In genomic region chr2:170878061-170878460, GRCh38 we compare ENCODE assay signal across 16 cellular contexts. TPM values are rescaled to one million over a fixed set of nuclear protein-coding genes. Genes with fewer than 3 reads are reported as not detected.
DNase-seq lines count a peak whose midpoint lies in the region; ATAC-seq, FAIRE-seq and TF ChIP-seq lines count a peak whose summit lies in the region.
"Had no signal": no experiment of that assay in that cellular context is flagged by ENCODE, and none has a peak within 500 bp of the region (broad histone marks: within the 10 kb centered on the region; RNA-seq: fewer than 3 reads in every experiment).

No MANE protein-coding gene starts in this region.

- peak overlapping the region; percentile 61 for H3K4me3 Mint-ChIP-seq in activated naive CD8-positive, alpha-beta T cell
- H3K4me3 Mint-ChIP-seq in activated naive CD8-positive, alpha-beta T cell treated with anti-CD3 and anti-CD28 coated beads, Interleukin-2, amount 50 U/mL, for 24 hours: no peak overlapping the region
- H3K4me3 Mint-ChIP-seq: activated B cell treated with CpG ODN at 0.5 μM for 24 hours; stimulated activated naive CD8-positive, alpha-beta T cell treated with anti-CD3 and anti-CD28 coated beads, Interleukin-15, Interleukin-2, amounts not matched to agents 100 ng/mL and 50 ng/mL, for 24 hours had no signal

- H3K4me1 Mint-ChIP-seq in activated naive CD8-positive, alpha-beta T cell (ENCODE audit: low read depth): peaks cover 12% of the 10 kb centered on the region
- H3K4me1 Mint-ChIP-seq in activated naive CD8-positive, alpha-beta T cell treated with anti-CD3 and anti-CD28 coated beads, Interleukin-2, amount 50 U/mL, for 24 hours: peaks cover 6% of the 10 kb centered on the region

- no peak for ATAC-seq in activated naive CD8-positive, alpha-beta T cell treated with anti-CD3 and anti-CD28 coated beads, Interleukin-2, amount 50 U/mL, for 24 hours

- no peak for FAIRE-seq in bronchial epithelial cell (lab: Jason Lieb, UNC)

- no peak overlapping the region for H3K27ac ChIP-seq in adrenal gland
- H3K27ac ChIP-seq: brain microvascular endothelial cell, left ventricle myocardium inferior had no signal

- intact Hi-C loops in adrenal gland (cut with DNase I): loop anchor here in 1 of 2 donors (10.0 kb wide), 1 partner anchor 63 kb away; the partner anchor contains the start of gene GAD1

- H3K9me3 Mint-ChIP-seq in activated naive CD8-positive, alpha-beta T cell (ENCODE audit: low read depth): no peaks in the 10 kb centered on the region
- H3K9me3 Mint-ChIP-seq in activated naive CD8-positive, alpha-beta T cell treated with anti-CD3 and anti-CD28 coated beads, Interleukin-2, amount 50 U/mL, for 24 hours: no peaks in the 10 kb centered on the region
- H3K9me3 Mint-ChIP-seq: activated B cell treated with CpG ODN at 0.5 μM for 24 hours; natural killer cell; stimulated activated naive CD8-positive, alpha-beta T cell treated with anti-CD3 and anti-CD28 coated beads, Interleukin-15, Interleukin-2, amounts not matched to agents 100 ng/mL and 50 ng/mL, for 24 hours had no signal

- H3K27me3 ChIP-seq in bronchial epithelial cell (ENCODE audit: control insufficient read depth, insufficient read depth, low read length) (peaks cover 7% of the 10 kb centered on the region), adrenal gland (no peaks in the 10 kb centered on the region)
- H3K27me3 ChIP-seq: brain microvascular endothelial cell had no signal

- peaks cover 0 to 4% of the 10 kb centered on the region in 2 donors for H3K4me1 ChIP-seq in adrenal gland (replicated peaks in 1 of 2)

- no peaks in the 10 kb centered on the region for H3K9me3 ChIP-seq in adrenal gland (replicated peaks in 1 of 3)
- H3K9me3 ChIP-seq: left ventricle myocardium inferior had no signal

- TF ChIP-seq CTCF in bronchial epithelial cell (IDR thresholded peaks at IDR 0.05; ENCODE audit: insufficient read depth, low read length, severe bottlenecking) (no peak), adrenal gland (IDR thresholded peaks at IDR 0.05) (no peak)

- no peak for TF ChIP-seq POLR2A in adrenal gland (IDR thresholded peaks at IDR 0.05)

- no peak for DNase-seq in activated naive CD8-positive, alpha-beta T cell treated with anti-CD3 and anti-CD28 coated beads, Interleukin-2, amount 50 U/mL, for 24 hours
- peak; percentile 61 for DNase-seq in M059J (ENCODE audit: low read depth)
- peak; percentile 76 for DNase-seq in bronchial epithelial cell (ENCODE audit: low read depth)
- DNase-seq in renal cortical epithelial cell (ENCODE audit: low read depth): peak; percentile 43
- DNase-seq in iPS-NIHi7 (ENCODE audit: extremely low spot score): no peak
- no peak for DNase-seq in adrenal gland
- no peak for DNase-seq in NCI-H446 (lab: John Stamatoyannopoulos, UW)
- DNase-seq: activated B cell treated with CpG ODN at 0.5 μM for 24 hours; brain microvascular endothelial cell; effector CD8-positive, alpha-beta T cell; H7; left ventricle myocardium inferior; natural killer cell; NCI-H2029 had no signal

- H3K4me3 ChIP-seq in bronchial epithelial cell (ENCODE audit: low read depth, low read length) (no peak overlapping the region), adrenal gland (no peak overlapping the region)
- H3K4me3 ChIP-seq: left ventricle myocardium inferior had no signal

- no peaks in the 10 kb centered on the region for H3K36me3 Mint-ChIP-seq in activated naive CD8-positive, alpha-beta T cell
- H3K36me3 Mint-ChIP-seq in activated naive CD8-positive, alpha-beta T cell treated with anti-CD3 and anti-CD28 coated beads, Interleukin-2, amount 50 U/mL, for 24 hours (ENCODE audit: low read depth): no peaks in the 10 kb centered on the region
- H3K36me3 Mint-ChIP-seq: natural killer cell had no signal

- H3K36me3 ChIP-seq in bronchial epithelial cell (ENCODE audit: control insufficient read depth, insufficient read depth, low read length): no peaks in the 10 kb centered on the region
- H3K36me3 ChIP-seq in adrenal gland (replicated peaks in 1 of 2): no peaks in the 10 kb centered on the region
- H3K36me3 ChIP-seq: brain microvascular endothelial cell, left ventricle myocardium inferior had no signal

- no peak overlapping the region for H3K27ac Mint-ChIP-seq in activated naive CD8-positive, alpha-beta T cell
- no peak overlapping the region for H3K27ac Mint-ChIP-seq in activated naive CD8-positive, alpha-beta T cell treated with anti-CD3 and anti-CD28 coated beads, Interleukin-2, amount 50 U/mL, for 24 hours
- H3K27ac Mint-ChIP-seq: activated B cell treated with CpG ODN at 0.5 μM for 24 hours; stimulated activated naive CD8-positive, alpha-beta T cell treated with anti-CD3 and anti-CD28 coated beads, Interleukin-15, Interleukin-2, amounts not matched to agents 100 ng/mL and 50 ng/mL, for 24 hours had no signal

- H3K27me3 Mint-ChIP-seq in activated naive CD8-positive, alpha-beta T cell: peaks cover 3% of the 10 kb centered on the region
- H3K27me3 Mint-ChIP-seq in activated naive CD8-positive, alpha-beta T cell treated with anti-CD3 and anti-CD28 coated beads, Interleukin-2, amount 50 U/mL, for 24 hours: peaks cover 2% of the 10 kb centered on the region

RNA-seq across cellular contexts. Expression of gene GORASP2, which starts 51.0 kb away (rescaled TPM):
- total RNA-seq in M059J (2014; rRNA removed; shearing (Covaris generic)): 57.4 and 58.6 TPM in 2 replicates
- total RNA-seq in bronchial epithelial cell (30.1 and 34.2 TPM in 2 replicates), renal cortical epithelial cell (30.9 and 39.1 TPM in 2 replicates), adrenal gland (100 to 1,000 TPM in 2 of 8 donors, 10 to 100 TPM in 6; 72.2 to 138 (median 89.0) TPM)
- 100 to 1,000 TPM in 1 of 3 donors, 10 to 100 TPM in 2; 25.6 to 201 (median 30.2) TPM for polyA plus RNA-seq in adrenal gland

Comparison
In these comparisons a context has a peak if more than half of its experiments do, and no peak if none do; other contexts are left out.
1. DNase-seq: peak in M059J (single experiment), bronchial epithelial cell (single experiment) and renal cortical epithelial cell (single experiment); none in activated naive CD8-positive, alpha-beta T cell treated with anti-CD3 and anti-CD28 coated beads, Interleukin-2, amount 50 U/mL, for 24 hours (single experiment), iPS-NIHi7 (single experiment), adrenal gland (0 of 7) and NCI-H446 (0 of 2).